Comparison of ENCODE assay signal across 1 cellular context in genomic region chr19:53586277-53586691, GRCh38.
A peak's percentile ranks its signal among the peaks of the same experiment; 100 is the strongest.
TF ChIP-seq lines count a peak whose summit lies in the region.

No MANE protein-coding gene starts in this region.

TF ChIP-seq in HepG2, 621 proteins besides CTCF, POLR2A, EP300 and RAD21 (continued from another document and continues in another):
- no peak for TF ChIP-seq HNRNPK (IDR thresholded peaks at IDR 0.05; ENCODE audit: low read depth, low read length, poor library complexity, severe bottlenecking)
- peak; percentile 31; the same call in 1 of the 2 replicates for TF ChIP-seq ZNF292 (CRISPR knock-in tag; IDR thresholded peaks at IDR 0.05; ENCODE audit: borderline replicate concordance, low read depth)
- no peak for TF ChIP-seq TRIM24 (CRISPR knock-in tag; IDR thresholded peaks at IDR 0.05)
- no peak for TF ChIP-seq ZNF7 (CRISPR knock-in tag; IDR thresholded peaks at IDR 0.05)
- no peak for TF ChIP-seq MXD1 (CRISPR knock-in tag; IDR thresholded peaks at IDR 0.05)
- TF ChIP-seq ZFP36 (IDR thresholded peaks at IDR 0.05; ENCODE audit: borderline replicate concordance, low read depth, low read length, partially characterized antibody): no peak
- no peak for TF ChIP-seq ZBTB34 (CRISPR knock-in tag; IDR thresholded peaks at IDR 0.05)
- no peak for TF ChIP-seq ZNF703 (CRISPR knock-in tag; IDR thresholded peaks at IDR 0.05; ENCODE audit: borderline replicate concordance)
- no peak for TF ChIP-seq HINFP (CRISPR knock-in tag; IDR thresholded peaks at IDR 0.05; ENCODE audit: low read depth)
- peak; percentile 26; the same call in 1 of the 2 replicates for TF ChIP-seq TFDP1 (CRISPR knock-in tag; IDR thresholded peaks at IDR 0.05; ENCODE audit: borderline replicate concordance)
- TF ChIP-seq CENPBD1 (CRISPR knock-in tag; IDR thresholded peaks at IDR 0.05; ENCODE audit: borderline replicate concordance, low read depth): no peak
- no peak for TF ChIP-seq ZNF296 (CRISPR knock-in tag; conservative IDR thresholded peaks at IDR 0.05)
- TF ChIP-seq RELA (CRISPR knock-in tag; IDR thresholded peaks at IDR 0.05): no peak
- peak; percentile 74 for TF ChIP-seq CEBPG (CRISPR knock-in tag; IDR thresholded peaks at IDR 0.05)
- no peak for TF ChIP-seq ZNF660 (CRISPR knock-in tag; IDR thresholded peaks at IDR 0.05; ENCODE audit: borderline replicate concordance, low read depth)
- peak; percentile 60; the same call in 1 of the 2 replicates for TF ChIP-seq MAX (IDR thresholded peaks at IDR 0.05)
- TF ChIP-seq SOX6 (IDR thresholded peaks at IDR 0.05): no peak
- TF ChIP-seq SOX6 (CRISPR knock-in tag; IDR thresholded peaks at IDR 0.05): peak; percentile 40
- TF ChIP-seq ZNF709 (CRISPR knock-in tag; IDR thresholded peaks at IDR 0.05): no peak
- TF ChIP-seq ZBTB3 (CRISPR knock-in tag; IDR thresholded peaks at IDR 0.05; ENCODE audit: borderline replicate concordance, low read depth): no peak
- TF ChIP-seq CEBPB (IDR thresholded peaks at IDR 0.05; ENCODE audit: borderline replicate concordance, low read depth, low read length): peak; percentile 53; the same call in 1 of the 2 replicates
- TF ChIP-seq NCOA2 (CRISPR knock-in tag; IDR thresholded peaks at IDR 0.05): peak; percentile 50
- TF ChIP-seq TEAD2 (CRISPR knock-in tag; IDR thresholded peaks at IDR 0.05): no peak
- no peak for TF ChIP-seq PAWR (CRISPR knock-in tag; IDR thresholded peaks at IDR 0.05; ENCODE audit: borderline replicate concordance)
- TF ChIP-seq RFXAP (CRISPR knock-in tag; IDR thresholded peaks at IDR 0.05; ENCODE audit: borderline replicate concordance): no peak
- peak; percentile 26; the same call in 1 of the 2 replicates for TF ChIP-seq ELF3 (CRISPR knock-in tag; IDR thresholded peaks at IDR 0.05)
- TF ChIP-seq FIP1L1 (IDR thresholded peaks at IDR 0.05; ENCODE audit: borderline replicate concordance, insufficient read depth, low read depth, low read length): no peak
- TF ChIP-seq KDM5A (IDR thresholded peaks at IDR 0.05; ENCODE audit: borderline replicate concordance, low read length): no peak
- TF ChIP-seq ZNF276 (CRISPR knock-in tag; IDR thresholded peaks at IDR 0.05; ENCODE audit: low read depth): no peak
- TF ChIP-seq NR3C1 (CRISPR knock-in tag; IDR thresholded peaks at IDR 0.05): no peak
- peak; percentile 81 for TF ChIP-seq HNF1B (CRISPR knock-in tag; IDR thresholded peaks at IDR 0.05)
- TF ChIP-seq ZNF205 (CRISPR knock-in tag; IDR thresholded peaks at IDR 0.05): no peak
- no peak for TF ChIP-seq ZNF839 (CRISPR knock-in tag; IDR thresholded peaks at IDR 0.05; ENCODE audit: borderline replicate concordance)
- no peak for TF ChIP-seq ZNF761 (CRISPR knock-in tag; conservative IDR thresholded peaks at IDR 0.05)
- TF ChIP-seq ARID3A (IDR thresholded peaks at IDR 0.05; ENCODE audit: low read depth, low read length): no peak
- TF ChIP-seq ZSCAN9 (CRISPR knock-in tag; IDR thresholded peaks at IDR 0.05; ENCODE audit: borderline replicate concordance): 0 out of 2 replicates have a peak, but pooled peaks have one; percentile 36
- no peak for TF ChIP-seq ZNF44 (CRISPR knock-in tag; IDR thresholded peaks at IDR 0.05)
- no peak for TF ChIP-seq ZNF567 (CRISPR knock-in tag; IDR thresholded peaks at IDR 0.05; ENCODE audit: borderline replicate concordance)
- no peak for TF ChIP-seq ZBTB2 (CRISPR knock-in tag; IDR thresholded peaks at IDR 0.05; ENCODE audit: low read depth)
- TF ChIP-seq GTF2F1 (IDR thresholded peaks at IDR 0.05; ENCODE audit: low read length): no peak
- TF ChIP-seq ZBTB7B (CRISPR knock-in tag; IDR thresholded peaks at IDR 0.05): no peak
- TF ChIP-seq FOXJ3 (CRISPR knock-in tag; IDR thresholded peaks at IDR 0.05; ENCODE audit: borderline replicate concordance): peak; percentile 48; the same call in 1 of the 2 replicates
- TF ChIP-seq ZNF3 (CRISPR knock-in tag; IDR thresholded peaks at IDR 0.05): no peak
- no peak for TF ChIP-seq AHR (CRISPR knock-in tag; IDR thresholded peaks at IDR 0.05)
- TF ChIP-seq ZNF550 (CRISPR knock-in tag; IDR thresholded peaks at IDR 0.05; ENCODE audit: borderline replicate concordance): no peak
- TF ChIP-seq ZNF574 (CRISPR knock-in tag; IDR thresholded peaks at IDR 0.05): 0 out of 2 replicates have a peak, but pooled peaks have one; percentile 23
- no peak for TF ChIP-seq MEF2D (CRISPR knock-in tag; IDR thresholded peaks at IDR 0.05)
- TF ChIP-seq KDM6A (CRISPR knock-in tag; IDR thresholded peaks at IDR 0.05; ENCODE audit: low read depth): 0 out of 2 replicates have a peak, but pooled peaks have one; percentile 12
- TF ChIP-seq ZFAT (CRISPR knock-in tag; conservative IDR thresholded peaks at IDR 0.05): no peak
- TF ChIP-seq RORA (CRISPR knock-in tag; IDR thresholded peaks at IDR 0.05): no peak
- no peak for TF ChIP-seq TBX3 (IDR thresholded peaks at IDR 0.05; ENCODE audit: borderline replicate concordance)
- no peak for TF ChIP-seq ZNF576 (CRISPR knock-in tag; IDR thresholded peaks at IDR 0.05)
- peak; percentile 89; the same call in 1 of the 2 replicates for TF ChIP-seq MED1 (CRISPR knock-in tag; IDR thresholded peaks at IDR 0.05)
- no peak for TF ChIP-seq ZNF138 (CRISPR knock-in tag; IDR thresholded peaks at IDR 0.05; ENCODE audit: low read depth)
- no peak for TF ChIP-seq ZNF180 (CRISPR knock-in tag; IDR thresholded peaks at IDR 0.05; ENCODE audit: borderline replicate concordance, low read depth)
